In genomic region chr10:89029785-89030437, GRCh38 we compare ENCODE assay signal across 8 cellular contexts. TPM values are rescaled to one million over a fixed set of nuclear protein-coding genes. Genes with fewer than 3 reads are reported as not detected.
DNase-seq lines count a peak whose midpoint lies in the region; ATAC-seq, FAIRE-seq and TF ChIP-seq lines count a peak whose summit lies in the region.

No MANE protein-coding gene starts in this region.

- in situ Hi-C loops in mammary epithelial cell (cut with MboI; ENCODE audit: low sequenced_read_pairs in 2 of 2): loop anchor here (5.0 kb wide), 2 partner anchors 177 to 182 kb away; partner anchors contain the start of gene CH25H (in 1 of the 2)

- peaks cover 3% of the 10 kb centered on the region for H3K36me3 ChIP-seq in mammary epithelial cell (ENCODE audit: insufficient read depth, low read length)

- H2AFZ ChIP-seq in mammary epithelial cell (ENCODE audit: low read depth, low read length): no peak overlapping the region

- TF ChIP-seq CTCF in WI38 (IDR thresholded peaks at IDR 0.05; ENCODE audit: low read depth, low read length): peak; percentile 59
- peak; percentile 77 to 86 for TF ChIP-seq CTCF in mammary epithelial cell (conservative IDR thresholded peaks at IDR 0.05 in 1 of 2, IDR thresholded peaks at IDR 0.05 in 1 of 2; ENCODE audit: extremely low read depth in 1 of 2, insufficient read depth in 1 of 2, low read depth in 1 of 2, low read length in 2 of 2)

- no peaks in the 10 kb centered on the region for H3K9me3 ChIP-seq in mammary epithelial cell (replicated peaks; ENCODE audit: insufficient read depth, low read length)

- no peaks in the 10 kb centered on the region for H3K79me2 ChIP-seq in mammary epithelial cell (ENCODE audit: insufficient read depth, low read length)

- H3K27ac ChIP-seq in mammary epithelial cell (ENCODE audit: insufficient read depth, low read depth, low read length): no peak overlapping the region

- WGBS in mammary epithelial cell (ENCODE audit: low coverage, missing lambda C conversion rate): 35% methylated on average over 8 of the region's 8 CpGs

- H3K27me3 ChIP-seq in mammary epithelial cell (ENCODE audit: insufficient read depth, low read length): no peaks in the 10 kb centered on the region

- no peak overlapping the region for H3K9ac ChIP-seq in mammary epithelial cell (ENCODE audit: insufficient read depth, low read length)

- no peak overlapping the region for H3K4me2 ChIP-seq in mammary epithelial cell (ENCODE audit: insufficient read depth, low read depth, low read length)

- no peak overlapping the region for H3K4me3 ChIP-seq in WI38 (ENCODE audit: low read depth, low read length)
- no peak overlapping the region for H3K4me3 ChIP-seq in mammary epithelial cell (replicated peaks in 1 of 3; ENCODE audit: insufficient read depth in 1 of 3, low read depth in 2 of 3, low read length in 3 of 3)

- dilution Hi-C loops in mammary epithelial cell (cut with HindIII; ENCODE audit: low sequenced_read_pairs): no loop called here

- intact Hi-C loops in mammary epithelial cell (cut with micrococcal nuclease): loop anchor here (1.0 to 5.0 kb wide), 3 partner anchors 87 to 183 kb away; no protein-coding TSS in a partner anchor

- CTCF ChIA-PET in mammary epithelial cell (lab: Charles Lee; ENCODE audit: low non-redundant PET): interaction anchor here (0.7 kb wide), 1 partner anchor 437 kb away, joined by 7 read pairs; no protein-coding TSS in a partner anchor

- FAIRE-seq in islet of Langerhans (lab: Jason Lieb, UNC): peak; percentile 24

- no peaks in the 10 kb centered on the region for H4K20me1 ChIP-seq in mammary epithelial cell (ENCODE audit: insufficient read depth, low read length)

- peaks cover 18% of the 10 kb centered on the region for H3K4me1 ChIP-seq in mammary epithelial cell (ENCODE audit: insufficient read depth, low read length)

- no peak for ATAC-seq in GM21360 (IDR thresholded peaks at IDR 0.05; ENCODE audit: unreplicated experiment)

- DNase-seq in NK-92 treated with Interleukin-12 subunit alpha and Interleukin-12 subunit beta, amount 100 ng/mL, for 24 hours (lab: John Stamatoyannopoulos, UW): peak; percentile 37
- DNase-seq in NK-92 (lab: John Stamatoyannopoulos, UW; ENCODE audit: unreplicated experiment) (no peak), NCI-H2107 treated with DMSO at 0.1 percent for 48 hours (lab: John Stamatoyannopoulos, UW; ENCODE audit: unreplicated experiment) (peak; percentile 32), mammary epithelial cell (peak; percentile 62)
- DNase-seq in stimulated activated CD4-positive, alpha-beta T cell treated with anti-CD3 and anti-CD28 coated beads, Interleukin-15, amount 100 ng/mL, for 24 hours: peak; percentile 82

- no TSS peak for BruUV-seq in mammary epithelial cell (replicated peaks; lab: Mats Ljungman, UMichigan)

RNA-seq across cellular contexts. Expression of gene FAS, which starts 39.3 kb away (rescaled TPM):
- 10 to 100 TPM; 50.0 to 71.8 TPM for total RNA-seq in mammary epithelial cell
- 46.5 TPM for polyA plus RNA-seq in mammary epithelial cell
- 125 TPM for polyA minus RNA-seq in mammary epithelial cell
